ENCODE assay signal across 10 cellular contexts in the genomic region with DNA sequence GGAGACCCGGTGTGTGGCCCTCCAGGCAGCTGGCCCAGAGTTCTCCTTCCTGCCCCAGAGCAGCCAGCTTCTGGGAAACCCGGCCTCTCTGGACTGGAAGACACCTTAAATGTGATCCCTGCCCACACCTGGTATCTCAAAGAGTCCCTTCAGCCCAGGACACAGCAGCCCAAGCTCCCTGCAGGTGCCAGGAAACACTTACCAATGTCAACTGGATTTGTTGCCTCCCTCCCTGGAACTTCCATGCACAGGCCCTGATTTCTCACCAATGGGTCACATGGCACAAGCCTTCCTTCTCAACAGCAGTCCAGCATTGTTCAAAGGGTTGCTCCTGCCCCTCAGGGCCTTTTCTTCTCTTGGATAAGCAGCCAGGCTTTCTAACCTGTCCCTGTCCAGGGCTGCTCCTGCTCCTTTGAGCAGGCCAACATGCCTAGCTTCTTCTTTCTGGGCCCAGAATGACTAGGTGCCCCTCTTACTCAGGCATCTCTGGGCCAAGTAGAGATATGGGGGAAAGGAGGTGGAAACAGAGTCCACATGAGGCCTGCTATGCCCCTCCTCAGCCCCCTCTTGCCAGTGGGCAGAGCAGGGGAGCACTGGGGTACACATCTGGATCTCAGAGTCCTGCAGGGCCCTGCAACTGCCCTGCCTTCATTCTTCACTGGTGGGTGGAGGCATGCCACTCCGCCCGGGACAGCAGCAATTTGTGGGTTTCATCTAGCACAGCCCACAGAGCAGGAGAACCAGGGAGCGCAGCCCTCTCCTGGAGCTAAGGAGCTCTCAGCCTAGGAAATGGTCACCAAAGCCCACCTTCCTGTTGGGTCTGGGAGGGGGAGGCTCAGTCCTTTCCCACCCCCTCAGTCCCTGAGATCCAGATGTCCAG. TPM values are rescaled to one million over a fixed set of nuclear protein-coding genes. Genes with fewer than 3 reads are reported as not detected.
DNase-seq lines count a peak whose midpoint lies in the region; ATAC-seq and TF ChIP-seq lines count a peak whose summit lies in the region.
"Had no signal": no experiment of that assay in that cellular context is flagged by ENCODE, and none has a peak within 500 bp of the region (broad histone marks: within the 10 kb centered on the region; RNA-seq: fewer than 3 reads in every experiment).

No MANE protein-coding gene starts in this region.

- TF ChIP-seq CTCF in brain (conservative IDR thresholded peaks at IDR 0.05) (no peak), suprapubic skin (IDR thresholded peaks at IDR 0.05) (no peak)

- no peak for ATAC-seq in activated T-cell treated with anti-CD3 and anti-CD28 coated beads, Interleukin-2, amount 50 U/mL, for 72 hours (replicated peaks in 1 of 2)
- ATAC-seq in activated T-cell treated with anti-CD3 and anti-CD28 coated beads, Interleukin-2, amount 50 U/mL, for 4 hours: no peak
- ATAC-seq in stimulated activated naive CD8-positive, alpha-beta T cell treated with anti-CD3 and anti-CD28 coated beads, Interleukin-15, amount 100 ng/mL, for 72 hours: no peak

- WGBS in suprapubic skin: 71% methylated on average over 5 of the region's 5 CpGs

- H3K36me3 ChIP-seq in suprapubic skin: peaks cover 10% of the 10 kb centered on the region

- TF ChIP-seq POLR2A in suprapubic skin (IDR thresholded peaks at IDR 0.05): no peak

- no peak for DNase-seq in activated T-cell treated with anti-CD3 and anti-CD28 coated beads, Interleukin-2, amount 50 U/mL, for 72 hours
- DNase-seq in activated T-cell treated with anti-CD3 and anti-CD28 coated beads, Interleukin-2, amount 50 U/mL, for 4 hours: no peak
- peak; percentile 38 for DNase-seq in medulla oblongata (ENCODE audit: extremely low spot score)
- no peak for DNase-seq in suprapubic skin (ENCODE audit: low spot score in 2 of 2)
- no peak for DNase-seq in stimulated activated naive CD8-positive, alpha-beta T cell treated with anti-CD3 and anti-CD28 coated beads, Interleukin-15, amount 100 ng/mL, for 72 hours
- no peak for DNase-seq in effector CD8-positive, alpha-beta T cell (lab: John Stamatoyannopoulos, UW)
- no peak for DNase-seq in cerebellar cortex (ENCODE audit: low spot score)
- DNase-seq: activated CD4-positive, CD25-positive, alpha-beta regulatory T cell treated with anti-CD3 and anti-CD28 coated beads, Interleukin-2, amount 50 U/mL, for 72 hours; NCI-H1092 had no signal

- peaks cover 68% of the 10 kb centered on the region for H3K4me1 Mint-ChIP-seq in activated T-cell treated with anti-CD3 and anti-CD28 coated beads, Interleukin-2, amount 50 U/mL, for 72 hours (ENCODE audit: low read depth)
- peaks cover 50% of the 10 kb centered on the region for H3K4me1 Mint-ChIP-seq in activated T-cell treated with anti-CD3 and anti-CD28 coated beads, Interleukin-2, amount 50 U/mL, for 4 hours (ENCODE audit: low read depth)
- peaks cover 63% of the 10 kb centered on the region for H3K4me1 Mint-ChIP-seq in brain
- H3K4me1 Mint-ChIP-seq in stimulated activated naive CD8-positive, alpha-beta T cell treated with anti-CD3 and anti-CD28 coated beads, Interleukin-15, amount 100 ng/mL, for 72 hours: peaks cover 86% of the 10 kb centered on the region

- H3K9me3 ChIP-seq in suprapubic skin: no peaks in the 10 kb centered on the region

- peak overlapping the region; percentile 63 for H3K27ac Mint-ChIP-seq in activated T-cell treated with anti-CD3 and anti-CD28 coated beads, Interleukin-2, amount 50 U/mL, for 72 hours
- peak overlapping the region; percentile 32 to 91 (median 81) for H3K27ac Mint-ChIP-seq in brain
- H3K27ac Mint-ChIP-seq in stimulated activated naive CD8-positive, alpha-beta T cell treated with anti-CD3 and anti-CD28 coated beads, Interleukin-15, amount 100 ng/mL, for 72 hours: peak overlapping the region in 1 of 2 donors; percentile 57

- H3K4me1 ChIP-seq in suprapubic skin: peaks cover 77% of the 10 kb centered on the region

- H3K36me3 Mint-ChIP-seq in activated T-cell treated with anti-CD3 and anti-CD28 coated beads, Interleukin-2, amount 50 U/mL, for 72 hours (ENCODE audit: insufficient read depth in 2 of 2): peaks cover 4 to 11% of the 10 kb centered on the region in 2 donors
- peaks cover 10% of the 10 kb centered on the region for H3K36me3 Mint-ChIP-seq in activated T-cell treated with anti-CD3 and anti-CD28 coated beads, Interleukin-2, amount 50 U/mL, for 4 hours (ENCODE audit: insufficient read depth)
- peaks cover 57% of the 10 kb centered on the region for H3K36me3 Mint-ChIP-seq in brain

- H3K27me3 Mint-ChIP-seq in activated T-cell treated with anti-CD3 and anti-CD28 coated beads, Interleukin-2, amount 50 U/mL, for 72 hours (ENCODE audit: low read depth): no peaks in the 10 kb centered on the region
- H3K27me3 Mint-ChIP-seq in activated T-cell treated with anti-CD3 and anti-CD28 coated beads, Interleukin-2, amount 50 U/mL, for 4 hours (ENCODE audit: low read depth): no peaks in the 10 kb centered on the region
- no peaks in the 10 kb centered on the region for H3K27me3 Mint-ChIP-seq in brain
- no peaks in the 10 kb centered on the region for H3K27me3 Mint-ChIP-seq in stimulated activated naive CD8-positive, alpha-beta T cell treated with anti-CD3 and anti-CD28 coated beads, Interleukin-15, amount 100 ng/mL, for 72 hours

- TF ChIP-seq EP300 in suprapubic skin (IDR thresholded peaks at IDR 0.05): no peak

- no peaks in the 10 kb centered on the region for H3K9me3 Mint-ChIP-seq in activated T-cell treated with anti-CD3 and anti-CD28 coated beads, Interleukin-2, amount 50 U/mL, for 72 hours
- no peaks in the 10 kb centered on the region for H3K9me3 Mint-ChIP-seq in activated T-cell treated with anti-CD3 and anti-CD28 coated beads, Interleukin-2, amount 50 U/mL, for 4 hours
- no peaks in the 10 kb centered on the region for H3K9me3 Mint-ChIP-seq in brain
- no peaks in the 10 kb centered on the region for H3K9me3 Mint-ChIP-seq in stimulated activated naive CD8-positive, alpha-beta T cell treated with anti-CD3 and anti-CD28 coated beads, Interleukin-15, amount 100 ng/mL, for 72 hours

- H3K27ac ChIP-seq in suprapubic skin: peak overlapping the region; percentile 50

- no peak overlapping the region for H3K4me3 Mint-ChIP-seq in activated T-cell treated with anti-CD3 and anti-CD28 coated beads, Interleukin-2, amount 50 U/mL, for 72 hours
- no peak overlapping the region for H3K4me3 Mint-ChIP-seq in activated T-cell treated with anti-CD3 and anti-CD28 coated beads, Interleukin-2, amount 50 U/mL, for 4 hours
- no peak overlapping the region for H3K4me3 Mint-ChIP-seq in brain
- H3K4me3 Mint-ChIP-seq in stimulated activated naive CD8-positive, alpha-beta T cell treated with anti-CD3 and anti-CD28 coated beads, Interleukin-15, amount 100 ng/mL, for 72 hours: no peak overlapping the region

- H3K4me3 ChIP-seq in suprapubic skin: no peak overlapping the region

- no peaks in the 10 kb centered on the region for H3K27me3 ChIP-seq in suprapubic skin

RNA-seq across cellular contexts. Expression of a gene that starts 31.4 kb away (rescaled TPM):
- 100 to 1,000 TPM; 200 to 204 TPM for total RNA-seq in activated T-cell treated with anti-CD3 and anti-CD28 coated beads, Interleukin-2, amount 50 U/mL, for 72 hours
- total RNA-seq in activated T-cell treated with anti-CD3 and anti-CD28 coated beads, Interleukin-2, amount 50 U/mL, for 4 hours: 100 to 1,000 TPM; 260 to 273 (median 263) TPM
- polyA plus RNA-seq in brain (ENCODE audit: insufficient read depth, low read depth, low replicate concordance): 214 TPM
- total RNA-seq in suprapubic skin: 100 to 1,000 TPM in 1 of 4 donors, 10 to 100 TPM in 3; 25.5 to 101 (median 31.3) TPM
